ENCODE assay signal across 8 cellular contexts in genomic region chr3:107241217-107241616, GRCh38.
DNase-seq lines count a peak whose midpoint lies in the region; ATAC-seq and TF ChIP-seq lines count a peak whose summit lies in the region.

No MANE protein-coding gene starts in this region.

- CTCF ChIA-PET in AG04449 (lab: Yijun Ruan, JAX) = interaction anchor here (0.7 to 3.4 kb wide), 6 partner anchors 10 to 1236 kb away, joined by 3 to 11 read pairs (median 4); no protein-coding TSS in a partner anchor

- 20% methylated on average over 7 of the region's 7 CpGs for WGBS in right lobe of liver (ENCODE audit: insufficient coverage, low coverage, low lambda C conversion rate, missing lambda C conversion rate)
- 0% methylated on average over 7 of the region's 7 CpGs for WGBS in testis, 2 donors

- TF ChIP-seq CTCF in AG04449 (IDR thresholded peaks at IDR 0.05; ENCODE audit: insufficient read depth, low read length, missing control alignments) (no peak), GM12865 (IDR thresholded peaks at IDR 0.05; ENCODE audit: insufficient read depth, low read depth, low read length, missing control alignments) (no peak), Peyer's patch (IDR thresholded peaks at IDR 0.05) (no peak), right lobe of liver (IDR thresholded peaks at IDR 0.05) (no peak), testis (IDR thresholded peaks at IDR 0.05) (no peak)

- peak overlapping the region; percentile 81 for H3K4me3 ChIP-seq in AG04449 (ENCODE audit: low read depth, low read length)
- H3K4me3 ChIP-seq in GM12865 (ENCODE audit: low read depth, low read length) = peak overlapping the region; percentile 88
- peak overlapping the region; percentile 63 to 68 (median 64) for H3K4me3 ChIP-seq in Peyer's patch
- peak overlapping the region; percentile 63 to 70 (median 64) for H3K4me3 ChIP-seq in right lobe of liver
- H3K4me3 ChIP-seq in testis = peak overlapping the region; percentile 87 to 88

- ATAC-seq in HG02938 (IDR thresholded peaks at IDR 0.05; ENCODE audit: unreplicated experiment) = peak; percentile 52
- peak in 3 of 4 donors; percentile 11 to 26 (median 18) for ATAC-seq in right lobe of liver
- ATAC-seq in HG03097 (IDR thresholded peaks at IDR 0.05; ENCODE audit: low FRiP score, unreplicated experiment) = no peak

- H3K27me3 ChIP-seq in Peyer's patch (no peaks in the 10 kb centered on the region), right lobe of liver (no peaks in the 10 kb centered on the region), testis (no peaks in the 10 kb centered on the region)

- H3K27ac ChIP-seq in Peyer's patch = peak overlapping the region in 1 of 4 donors; percentile 55
- H3K27ac ChIP-seq in cingulate gyrus (ENCODE audit: low read depth, low read length) = peak overlapping the region; percentile 97
- H3K27ac ChIP-seq in right lobe of liver = peak overlapping the region in 1 of 3 donors; percentile 8
- H3K27ac ChIP-seq in testis = peak overlapping the region; percentile 60 to 88

- H3K36me3 ChIP-seq in Peyer's patch = no peaks in the 10 kb centered on the region
- H3K36me3 ChIP-seq in right lobe of liver = no peaks in the 10 kb centered on the region
- H3K36me3 ChIP-seq in testis (ENCODE audit: low read depth, missing control alignments) = no peaks in the 10 kb centered on the region

- no peak for TF ChIP-seq POLR2A in Peyer's patch (IDR thresholded peaks at IDR 0.05)
- no peak for TF ChIP-seq POLR2A in right lobe of liver (IDR thresholded peaks at IDR 0.05)
- TF ChIP-seq POLR2A in testis (IDR thresholded peaks at IDR 0.05) = no peak

- POLR2A ChIA-PET in AG04449 (lab: Yijun Ruan, JAX) = no interaction called here

- H3K9me3 ChIP-seq in Peyer's patch (no peaks in the 10 kb centered on the region), right lobe of liver (peaks cover 0 to under 1% (median 0%) of the 10 kb centered on the region in 4 donors), testis (no peaks in the 10 kb centered on the region)

- intact Hi-C loops in right lobe of liver (cut with DNase I) = no loop called here
- intact Hi-C loops in testis (cut with DNase I; ENCODE audit: low total_unique reads) = no loop called here

- DNase-seq in AG04449 (ENCODE audit: low read depth, low spot score) (no peak), GM12865 (ENCODE audit: low read depth) (peak; percentile 29), Peyer's patch (peak in 2 of 3 donors; percentile 28 to 52), right lobe of liver (no peak), testis (peak; percentile 74)

- H3K4me1 ChIP-seq in Peyer's patch = peaks cover 0 to 11% (median 0%) of the 10 kb centered on the region in 4 donors
- peaks cover 0 to 5% (median 0%) of the 10 kb centered on the region in 4 donors for H3K4me1 ChIP-seq in right lobe of liver
- peaks cover 26% of the 10 kb centered on the region for H3K4me1 ChIP-seq in testis

Comparison
In these comparisons a context has a peak if more than half of its experiments do, and no peak if none do; other contexts are left out.
1. DNase-seq: peak in GM12865 (single experiment), Peyer's patch (2 of 3) and testis (single experiment); none in AG04449 (single experiment) and right lobe of liver (0 of 3).
2. Peak in every context shown above with its lines, with median percentiles within 50 percentile points of each other: H3K4me3 ChIP-seq.